In the genomic region with DNA sequence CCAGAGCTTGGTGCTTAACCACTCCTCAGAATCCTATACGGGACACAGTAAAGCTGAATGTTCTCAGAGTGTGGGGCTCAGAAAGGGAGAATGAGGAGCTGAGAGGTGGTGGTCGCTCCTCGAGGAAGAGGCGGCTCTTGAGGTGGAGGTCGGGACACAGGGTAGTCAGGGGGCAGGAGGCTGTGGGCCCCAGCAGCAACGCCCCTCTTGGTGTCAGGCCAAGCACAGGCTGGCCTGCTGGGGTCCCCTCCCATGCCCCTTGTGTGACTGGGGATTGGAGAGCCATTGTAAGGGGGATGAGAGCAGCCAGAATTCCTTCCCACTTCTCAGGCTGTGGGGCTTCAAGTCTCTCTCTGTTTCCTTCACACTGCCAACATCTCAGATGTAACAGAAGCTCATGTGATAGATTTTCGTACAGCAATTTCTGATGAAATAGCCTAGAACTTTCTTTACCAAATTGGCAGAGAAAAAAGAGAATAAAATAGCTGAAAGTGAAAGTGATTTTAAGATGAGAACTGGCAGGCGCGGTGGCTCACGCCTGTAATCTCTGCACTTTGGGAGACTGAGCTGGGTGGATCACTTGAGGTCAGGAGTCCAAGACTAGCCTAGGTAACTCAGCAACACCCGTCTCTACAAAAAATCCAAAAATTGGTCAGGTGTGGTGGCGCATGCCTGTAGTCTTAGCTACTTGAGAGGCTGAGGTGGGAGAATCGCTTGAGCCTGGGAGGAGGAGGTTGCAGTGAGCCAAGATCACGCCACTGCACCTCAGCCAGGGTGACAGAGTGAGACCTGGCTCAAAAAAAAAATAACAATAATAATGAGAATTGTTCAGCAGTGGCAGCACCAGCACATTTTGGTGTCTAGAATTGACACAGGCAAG, we compare ENCODE assay signal across 14 cellular contexts.
DNase-seq lines count a peak whose midpoint lies in the region; ATAC-seq and TF ChIP-seq lines count a peak whose summit lies in the region.
"Had no signal": no experiment of that assay in that cellular context is flagged by ENCODE, and none has a peak within 500 bp of the region (broad histone marks: within the 10 kb centered on the region; RNA-seq: fewer than 3 reads in every experiment).

No MANE protein-coding gene starts in this region.

- no peak for TF ChIP-seq POLR2A in ovary (IDR thresholded peaks at IDR 0.05)

- no peaks in the 10 kb centered on the region for H3K4me1 ChIP-seq in ovary (ENCODE audit: insufficient read depth)

- no peaks in the 10 kb centered on the region for H3K27me3 Mint-ChIP-seq in CD4-positive, alpha-beta T cell

- peak overlapping the region; percentile 65 for H3K4me3 Mint-ChIP-seq in CD4-positive, alpha-beta T cell

- no peak for TF ChIP-seq CTCF in CD4-positive, alpha-beta T cell (IDR thresholded peaks at IDR 0.05)
- TF ChIP-seq CTCF in foreskin fibroblast (IDR thresholded peaks at IDR 0.05; ENCODE audit: low read depth, low read length): no peak
- TF ChIP-seq CTCF in ovary (IDR thresholded peaks at IDR 0.05): no peak

- H3K36me3 ChIP-seq in KOPT-K1 (ENCODE audit: insufficient read depth, low read length): no peaks in the 10 kb centered on the region
- no peaks in the 10 kb centered on the region for H3K36me3 ChIP-seq in ovary

- intact Hi-C loops in CD4-positive, alpha-beta T cell (cut with DNase I, micrococcal nuclease): no loop called here
- intact Hi-C loops in left colon (cut with DNase I, micrococcal nuclease) (no loop called here), ovary (cut with DNase I) (no loop called here)

- peak overlapping the region; percentile 80 for H3K27ac Mint-ChIP-seq in CD4-positive, alpha-beta T cell
- H3K27ac Mint-ChIP-seq in activated naive CD4-positive, alpha-beta T cell treated with anti-CD3 and anti-CD28 coated beads, Interleukin-2, amount 50 U/mL, for 72 hours: peak overlapping the region; percentile 88 to 96

- POLR2A ChIA-PET in CD4-positive, alpha-beta T cell (lab: Charles Lee): interaction anchor here (1.1 to 2.1 kb wide), 3 partner anchors 16 to 297 kb away, joined by 6 to 13 read pairs (median 7); a partner anchor contains a TSS

- H3K4me3 ChIP-seq in foreskin fibroblast (ENCODE audit: low read depth in 1 of 2, low read length in 2 of 2): no peak overlapping the region
- no peak overlapping the region for H3K4me3 ChIP-seq in ovary
- H3K4me3 ChIP-seq: skin epidermis had no signal

- H3K27ac ChIP-seq in CD4-positive, alpha-beta T cell (ENCODE audit: low read depth, low read length): no peak overlapping the region
- peak overlapping the region; percentile 57 for H3K27ac ChIP-seq in KOPT-K1 (ENCODE audit: low read depth, low read length, poor library complexity, severe bottlenecking)
- H3K27ac ChIP-seq in caudate nucleus (ENCODE audit: low read depth, low read length): no peak overlapping the region
- H3K27ac ChIP-seq in ovary: no peak overlapping the region
- H3K27ac ChIP-seq: KMS-11 had no signal

- H3K36me3 Mint-ChIP-seq in CD4-positive, alpha-beta T cell (ENCODE audit: low read depth): no peaks in the 10 kb centered on the region
- peaks cover 5 to 18% of the 10 kb centered on the region in 2 donors for H3K36me3 Mint-ChIP-seq in activated naive CD4-positive, alpha-beta T cell treated with anti-CD3 and anti-CD28 coated beads, Interleukin-2, amount 50 U/mL, for 72 hours

- ATAC-seq in CD4-positive, alpha-beta T cell (ENCODE audit: poor library complexity): peak; percentile 34
- peak; percentile 53 to 62 for ATAC-seq in activated naive CD4-positive, alpha-beta T cell treated with anti-CD3 and anti-CD28 coated beads, Interleukin-2, amount 50 U/mL, for 72 hours
- ATAC-seq in left colon: peak; percentile 83
- ATAC-seq in GM18498 (IDR thresholded peaks at IDR 0.05; ENCODE audit: unreplicated experiment): no peak

- no peaks in the 10 kb centered on the region for H3K9me3 ChIP-seq in CD4-positive, alpha-beta T cell (ENCODE audit: control insufficient read depth, low read length)
- H3K9me3 ChIP-seq in KOPT-K1 (ENCODE audit: insufficient read depth, low read length, poor library complexity, severe bottlenecking) (no peaks in the 10 kb centered on the region), ovary (no peaks in the 10 kb centered on the region)

- CTCF ChIA-PET in CD4-positive, alpha-beta T cell (lab: Charles Lee): interaction anchor here (1.0 kb wide), 1 partner anchor 715 kb away, joined by 3 read pairs; no protein-coding TSS in a partner anchor

- H3K9me3 Mint-ChIP-seq in CD4-positive, alpha-beta T cell: no peaks in the 10 kb centered on the region
- no peaks in the 10 kb centered on the region for H3K9me3 Mint-ChIP-seq in activated naive CD4-positive, alpha-beta T cell treated with anti-CD3 and anti-CD28 coated beads, Interleukin-2, amount 50 U/mL, for 72 hours

- peaks cover 24% of the 10 kb centered on the region for H3K4me1 Mint-ChIP-seq in CD4-positive, alpha-beta T cell (ENCODE audit: low read depth)

- no peak for TF ChIP-seq EP300 in ovary (IDR thresholded peaks at IDR 0.05)

- no peaks in the 10 kb centered on the region for H3K27me3 ChIP-seq in CD4-positive, alpha-beta T cell (ENCODE audit: control insufficient read depth, insufficient read depth, low read length)
- no peaks in the 10 kb centered on the region for H3K27me3 ChIP-seq in ovary

- no peak for DNase-seq in CD4-positive, alpha-beta T cell
- no peak for DNase-seq in activated naive CD4-positive, alpha-beta T cell treated with anti-CD3 and anti-CD28 coated beads, Interleukin-2, amount 50 U/mL, for 72 hours (ENCODE audit: low spot score in 2 of 2)
- DNase-seq in left colon: peak; percentile 36
- DNase-seq in caudate nucleus (lab: John Stamatoyannopoulos, UW): no peak
- no peak for DNase-seq in foreskin fibroblast
- no peak for DNase-seq in ovary
- DNase-seq: AML-193, NCI-H1436, NCI-H446, substantia nigra had no signal

- 87 to 92% (median 89%) methylated on average over 14 of the region's 14 CpGs for WGBS in ovary, 3 donors

Comparison
In these comparisons a context has a peak if more than half of its experiments do, and no peak if none do; other contexts are left out.
1. DNase-seq: peak in left colon (2 of 2); none in CD4-positive, alpha-beta T cell (0 of 10), activated naive CD4-positive, alpha-beta T cell treated with anti-CD3 and anti-CD28 coated beads, Interleukin-2, amount 50 U/mL, for 72 hours (0 of 2), caudate nucleus (0 of 61), foreskin fibroblast (0 of 2) and ovary (0 of 5).